Comparison of ENCODE assay signal across 16 cellular contexts in genomic region chr19:36330226-36330625, GRCh38. TPM values are rescaled to one million over a fixed set of nuclear protein-coding genes. Genes with fewer than 3 reads are reported as not detected.
DNase-seq lines count a peak whose midpoint lies in the region; ATAC-seq and TF ChIP-seq lines count a peak whose summit lies in the region.
"Had no signal": no experiment of that assay in that cellular context is flagged by ENCODE, and none has a peak within 500 bp of the region (broad histone marks: within the 10 kb centered on the region; RNA-seq: fewer than 3 reads in every experiment).

No MANE protein-coding gene starts in this region.

- no peak overlapping the region for H3K9ac ChIP-seq in parathyroid adenoma

- H3K27me3 Mint-ChIP-seq in effector memory CD8-positive, alpha-beta T cell: no peaks in the 10 kb centered on the region
- H3K27me3 Mint-ChIP-seq: activated CD4-positive, alpha-beta memory T cell treated with anti-CD3 and anti-CD28 coated beads for 36 hours; activated naive CD4-positive, alpha-beta T cell treated with anti-CD3 and anti-CD28 coated beads, Interleukin-2, amount 50 U/mL, for 24 hours had no signal

- DNase-seq in H7 (no peak), RWPE2 (ENCODE audit: low spot score) (no peak), hepatocyte (ENCODE audit: low spot score) (no peak)
- DNase-seq in effector memory CD8-positive, alpha-beta T cell: no peak
- DNase-seq in central memory CD4-positive, alpha-beta T cell: no peak
- DNase-seq: activated CD4-positive, alpha-beta memory T cell treated with anti-CD3 and anti-CD28 coated beads for 36 hours; CD8-positive, alpha-beta T cell; kidney glomerular epithelial cell; NCI-H1105; Peyer's patch had no signal

- 79% methylated on average over 19 of the region's 19 CpGs for WGBS in hepatocyte (ENCODE audit: low lambda C conversion rate, missing lambda C conversion rate)

- no peak overlapping the region for H3K27ac Mint-ChIP-seq in effector memory CD8-positive, alpha-beta T cell
- H3K27ac Mint-ChIP-seq: activated CD4-positive, alpha-beta memory T cell treated with anti-CD3 and anti-CD28 coated beads for 36 hours; activated naive CD4-positive, alpha-beta T cell treated with anti-CD3 and anti-CD28 coated beads, Interleukin-2, amount 50 U/mL, for 24 hours; CD8-positive, alpha-beta T cell had no signal

- H3K9me2 ChIP-seq in hepatocyte (replicated peaks; ENCODE audit: insufficient read depth): no peaks in the 10 kb centered on the region

- H3K36me3 ChIP-seq in H7 (replicated peaks; ENCODE audit: control insufficient read depth, insufficient read depth, low read length) (peaks cover 27% of the 10 kb centered on the region), RWPE2 (ENCODE audit: low read depth) (peaks cover 31% of the 10 kb centered on the region), hepatocyte (replicated peaks; ENCODE audit: insufficient read depth, low read depth) (no peaks in the 10 kb centered on the region), parathyroid adenoma (ENCODE audit: control insufficient read depth, insufficient read depth, low read length) (no peaks in the 10 kb centered on the region)
- H3K36me3 ChIP-seq: HAP-1 had no signal

- ATAC-seq in RWPE2 (ENCODE audit: low read depth): no peak
- ATAC-seq in effector memory CD8-positive, alpha-beta T cell (replicated peaks): no peak
- no peak for ATAC-seq in HG02610 (IDR thresholded peaks at IDR 0.05; ENCODE audit: unreplicated experiment)
- no peak for ATAC-seq in GM21515 (IDR thresholded peaks at IDR 0.05; ENCODE audit: unreplicated experiment)
- ATAC-seq: CD8-positive, alpha-beta T cell had no signal

- H4K20me1 ChIP-seq in hepatocyte (ENCODE audit: insufficient read depth, poor library complexity, severe bottlenecking): no peaks in the 10 kb centered on the region

- peak overlapping the region in 1 of 2 donors; percentile 84 for H3K4me3 Mint-ChIP-seq in effector memory CD8-positive, alpha-beta T cell
- H3K4me3 Mint-ChIP-seq: activated CD4-positive, alpha-beta memory T cell treated with anti-CD3 and anti-CD28 coated beads for 36 hours had no signal

- H3K4me3 ChIP-seq in H7 (ENCODE audit: insufficient read depth, low read depth, low read length): peak overlapping the region; percentile 97; the same call in 1 of the 2 replicates
- H3K4me3 ChIP-seq in RWPE2 (ENCODE audit: severe bottlenecking): peak overlapping the region; percentile 55
- H3K4me3 ChIP-seq in hepatocyte: peak overlapping the region; percentile 37
- peak overlapping the region; percentile 60 for H3K4me3 ChIP-seq in parathyroid adenoma (ENCODE audit: low read depth, low read length)
- H3K4me3 ChIP-seq: HAP-1 had no signal

- H3K9me3 Mint-ChIP-seq in effector memory CD8-positive, alpha-beta T cell: peaks cover 0 to 16% of the 10 kb centered on the region in 2 donors

- H3K4me2 ChIP-seq in hepatocyte (peak overlapping the region; percentile 76), parathyroid adenoma (ENCODE audit: low read length) (peak overlapping the region; percentile 32)

- TF ChIP-seq CTCF in RWPE2 (IDR thresholded peaks at IDR 0.05; ENCODE audit: poor library complexity, severe bottlenecking) (no peak), hepatocyte (IDR thresholded peaks at IDR 0.05; ENCODE audit: poor library complexity) (no peak), parathyroid adenoma (IDR thresholded peaks at IDR 0.05) (no peak)

- H3K4me1 ChIP-seq in RWPE2 (ENCODE audit: insufficient read depth, poor library complexity, severe bottlenecking): no peaks in the 10 kb centered on the region
- H3K4me1 ChIP-seq in hepatocyte (ENCODE audit: insufficient read depth): peaks cover 4% of the 10 kb centered on the region
- H3K4me1 ChIP-seq in parathyroid adenoma: no peaks in the 10 kb centered on the region
- H3K4me1 ChIP-seq: HAP-1, Peyer's patch had no signal

- H2AFZ ChIP-seq in hepatocyte: no peak overlapping the region
- no peak overlapping the region for H2AFZ ChIP-seq in parathyroid adenoma

- H3K27me3 ChIP-seq in H7 (ENCODE audit: control insufficient read depth, insufficient read depth, low read length) (no peaks in the 10 kb centered on the region), RWPE2 (ENCODE audit: insufficient read depth, poor library complexity, severe bottlenecking) (no peaks in the 10 kb centered on the region), hepatocyte (no peaks in the 10 kb centered on the region), parathyroid adenoma (ENCODE audit: control insufficient read depth, insufficient read depth, low read length) (no peaks in the 10 kb centered on the region)
- H3K27me3 ChIP-seq: Peyer's patch had no signal

- peaks cover 26% of the 10 kb centered on the region for H3K79me2 ChIP-seq in hepatocyte
- H3K79me2 ChIP-seq in parathyroid adenoma: no peaks in the 10 kb centered on the region

- peaks cover 10% of the 10 kb centered on the region in 2 donors for H3K4me1 Mint-ChIP-seq in effector memory CD8-positive, alpha-beta T cell (ENCODE audit: low read depth in 2 of 2)

- H3K27ac ChIP-seq in RWPE2 (ENCODE audit: poor library complexity, severe bottlenecking): no peak overlapping the region
- no peak overlapping the region for H3K27ac ChIP-seq in hepatocyte
- no peak overlapping the region for H3K27ac ChIP-seq in parathyroid adenoma
- H3K27ac ChIP-seq: Peyer's patch, thoracic aorta had no signal

- no peaks in the 10 kb centered on the region for H3K36me3 Mint-ChIP-seq in effector memory CD8-positive, alpha-beta T cell (ENCODE audit: insufficient read depth)

- H3K9me3 ChIP-seq in RWPE2 (ENCODE audit: severe bottlenecking) (no peaks in the 10 kb centered on the region), hepatocyte (ENCODE audit: low read depth) (no peaks in the 10 kb centered on the region), parathyroid adenoma (ENCODE audit: control insufficient read depth, low read length) (no peaks in the 10 kb centered on the region)
- H3K9me3 ChIP-seq: HAP-1 had no signal

RNA-seq across cellular contexts. Expression of gene ZFP14, which starts 48.8 kb away (rescaled TPM):
- total RNA-seq in H7 (2014; rRNA removed; shearing (Covaris generic)): 4.2 and 5.7 TPM in 2 replicates
- 6.7 and 7.0 TPM in 2 replicates for total RNA-seq in hepatocyte
- 6.0 and 6.1 TPM in 2 replicates for polyA plus RNA-seq in hepatocyte

Comparison
In these comparisons a context has a peak if more than half of its experiments do, and no peak if none do; other contexts are left out.
1. H3K4me3 ChIP-seq: peak in every context shown above with its lines; median percentile 97 in H7; 60 in parathyroid adenoma; 55 in RWPE2; 37 in hepatocyte.